Comparison of ENCODE assay signal across 14 cellular contexts in genomic region chr22:31691408-31691807, GRCh38. TPM values are rescaled to one million over a fixed set of nuclear protein-coding genes. Genes with fewer than 3 reads are reported as not detected.
DNase-seq lines count a peak whose midpoint lies in the region; ATAC-seq and TF ChIP-seq lines count a peak whose summit lies in the region.
"Had no signal": no experiment of that assay in that cellular context is flagged by ENCODE, and none has a peak within 500 bp of the region (broad histone marks: within the 10 kb centered on the region; RNA-seq: fewer than 3 reads in every experiment).

No MANE protein-coding gene starts in this region.

- H3K27ac ChIP-seq in CD8-positive, alpha-beta memory T cell (ENCODE audit: low read depth, low read length), result no peak overlapping the region
- no peak overlapping the region for H3K27ac ChIP-seq in left ventricle myocardium inferior (replicated peaks)
- H3K27ac ChIP-seq: KMS-11 had no signal

- POLR2A ChIA-PET in CD8-positive, alpha-beta memory T cell (lab: Charles Lee), result interaction anchor here (0.6 kb wide), 1 partner anchor 43 kb away, joined by 3 read pairs; no protein-coding TSS in a partner anchor
- POLR2A ChIA-PET in activated CD8-positive, alpha-beta T cell treated with anti-CD3 and anti-CD28 coated beads, Interleukin-2, amount 10 ng/mL, durations not matched to agents 7 days and 5 days (lab: Charles Lee), result interaction anchor here (0.6 to 2.5 kb wide), 4 partner anchors 12 to 212 kb away, joined by 3 to 6 read pairs (median 3); no protein-coding TSS in a partner anchor

- H3K9me3 ChIP-seq in CD8-positive, alpha-beta memory T cell (ENCODE audit: low read length), result no peaks in the 10 kb centered on the region
- H3K9me3 ChIP-seq in left ventricle myocardium inferior (replicated peaks), result no peaks in the 10 kb centered on the region

- H3K9me3 Mint-ChIP-seq in activated CD8-positive, alpha-beta memory T cell treated with anti-CD3 and anti-CD28 coated beads, Interleukin-2, amount 10 ng/mL, durations not matched to agents 7 days and 5 days (ENCODE audit: low read depth), result no peaks in the 10 kb centered on the region
- no peaks in the 10 kb centered on the region for H3K9me3 Mint-ChIP-seq in CD8-positive, alpha-beta memory T cell
- H3K9me3 Mint-ChIP-seq in activated CD8-positive, alpha-beta T cell treated with anti-CD3 and anti-CD28 coated beads, Interleukin-2, amount 10 ng/mL, durations not matched to agents 7 days and 5 days (ENCODE audit: insufficient read depth), result no peaks in the 10 kb centered on the region
- no peaks in the 10 kb centered on the region for H3K9me3 Mint-ChIP-seq in stimulated activated effector memory CD8-positive, alpha-beta T cell treated with anti-CD3 and anti-CD28 coated beads, Interleukin-12 subunit alpha, Interleukin-12 subunit beta, amount 100 ng/mL, for 72 hours
- H3K9me3 Mint-ChIP-seq: CD4-positive, CD25-positive, alpha-beta regulatory T cell had no signal

- intact Hi-C loops in left ventricle myocardium inferior (cut with micrococcal nuclease), result no loop called here

- H3K4me3 Mint-ChIP-seq in activated CD8-positive, alpha-beta memory T cell treated with anti-CD3 and anti-CD28 coated beads, Interleukin-2, amount 10 ng/mL, durations not matched to agents 7 days and 5 days, result no peak overlapping the region
- no peak overlapping the region for H3K4me3 Mint-ChIP-seq in CD8-positive, alpha-beta memory T cell
- H3K4me3 Mint-ChIP-seq in activated CD8-positive, alpha-beta T cell treated with anti-CD3 and anti-CD28 coated beads, Interleukin-2, amount 10 ng/mL, durations not matched to agents 7 days and 5 days, result no peak overlapping the region
- no peak overlapping the region for H3K4me3 Mint-ChIP-seq in stimulated activated effector memory CD8-positive, alpha-beta T cell treated with anti-CD3 and anti-CD28 coated beads, Interleukin-12 subunit alpha, Interleukin-12 subunit beta, amount 100 ng/mL, for 72 hours
- H3K4me3 Mint-ChIP-seq: CD4-positive, CD25-positive, alpha-beta regulatory T cell had no signal

- H3K27ac Mint-ChIP-seq in activated CD8-positive, alpha-beta memory T cell treated with anti-CD3 and anti-CD28 coated beads, Interleukin-2, amount 10 ng/mL, durations not matched to agents 7 days and 5 days, result peak overlapping the region; percentile 35
- H3K27ac Mint-ChIP-seq in CD8-positive, alpha-beta memory T cell, result peak overlapping the region in 6 of 8 donors; percentile 48 to 96 (median 72)
- H3K27ac Mint-ChIP-seq in activated CD8-positive, alpha-beta T cell treated with anti-CD3 and anti-CD28 coated beads, Interleukin-2, amount 10 ng/mL, durations not matched to agents 7 days and 5 days, result peak overlapping the region; percentile 66
- no peak overlapping the region for H3K27ac Mint-ChIP-seq in stimulated activated effector memory CD8-positive, alpha-beta T cell treated with anti-CD3 and anti-CD28 coated beads, Interleukin-12 subunit alpha, Interleukin-12 subunit beta, amount 100 ng/mL, for 72 hours

- H3K4me1 Mint-ChIP-seq in activated CD8-positive, alpha-beta memory T cell treated with anti-CD3 and anti-CD28 coated beads, Interleukin-2, amount 10 ng/mL, durations not matched to agents 7 days and 5 days, result peaks cover 44% of the 10 kb centered on the region
- peaks cover 17 to 20% (median 20%) of the 10 kb centered on the region in 3 donors for H3K4me1 Mint-ChIP-seq in CD8-positive, alpha-beta memory T cell
- peaks cover 36% of the 10 kb centered on the region for H3K4me1 Mint-ChIP-seq in activated CD8-positive, alpha-beta T cell treated with anti-CD3 and anti-CD28 coated beads, Interleukin-2, amount 10 ng/mL, durations not matched to agents 7 days and 5 days (ENCODE audit: low read depth)
- peaks cover 16% of the 10 kb centered on the region for H3K4me1 Mint-ChIP-seq in stimulated activated effector memory CD8-positive, alpha-beta T cell treated with anti-CD3 and anti-CD28 coated beads, Interleukin-12 subunit alpha, Interleukin-12 subunit beta, amount 100 ng/mL, for 72 hours

- no peak for ATAC-seq in activated CD8-positive, alpha-beta memory T cell treated with anti-CD3 and anti-CD28 coated beads, Interleukin-2, amount 10 ng/mL, durations not matched to agents 7 days and 5 days
- no peak for ATAC-seq in activated CD8-positive, alpha-beta T cell treated with anti-CD3 and anti-CD28 coated beads, Interleukin-2, amount 10 ng/mL, durations not matched to agents 7 days and 5 days
- peak; percentile 34 for ATAC-seq in stimulated activated effector memory CD8-positive, alpha-beta T cell treated with anti-CD3 and anti-CD28 coated beads, Interleukin-12 subunit alpha, Interleukin-12 subunit beta, amount 100 ng/mL, for 72 hours

- H3K27me3 Mint-ChIP-seq in activated CD8-positive, alpha-beta memory T cell treated with anti-CD3 and anti-CD28 coated beads, Interleukin-2, amount 10 ng/mL, durations not matched to agents 7 days and 5 days, result no peaks in the 10 kb centered on the region
- H3K27me3 Mint-ChIP-seq in CD8-positive, alpha-beta memory T cell, result no peaks in the 10 kb centered on the region
- no peaks in the 10 kb centered on the region for H3K27me3 Mint-ChIP-seq in activated CD8-positive, alpha-beta T cell treated with anti-CD3 and anti-CD28 coated beads, Interleukin-2, amount 10 ng/mL, durations not matched to agents 7 days and 5 days (ENCODE audit: low read depth)
- H3K27me3 Mint-ChIP-seq: CD4-positive, CD25-positive, alpha-beta regulatory T cell had no signal

- peaks cover 8% of the 10 kb centered on the region for H3K4me1 ChIP-seq in CD8-positive, alpha-beta memory T cell (ENCODE audit: insufficient read depth, low read length)
- H3K4me1 ChIP-seq in left ventricle myocardium inferior, result no peaks in the 10 kb centered on the region

- TF ChIP-seq CTCF in left ventricle myocardium inferior (IDR thresholded peaks at IDR 0.05; ENCODE audit: borderline replicate concordance), result no peak

- H3K4me3 ChIP-seq in CD8-positive, alpha-beta memory T cell (ENCODE audit: low read length), result no peak overlapping the region
- H3K4me3 ChIP-seq in left ventricle myocardium inferior, result no peak overlapping the region

- H3K27me3 ChIP-seq in CD8-positive, alpha-beta memory T cell (ENCODE audit: insufficient read depth, low read length, poor library complexity, severe bottlenecking), result no peaks in the 10 kb centered on the region
- no peaks in the 10 kb centered on the region for H3K27me3 ChIP-seq in left ventricle myocardium inferior (ENCODE audit: low read depth)

- H3K36me3 Mint-ChIP-seq in activated CD8-positive, alpha-beta memory T cell treated with anti-CD3 and anti-CD28 coated beads, Interleukin-2, amount 10 ng/mL, durations not matched to agents 7 days and 5 days, result peaks cover 53% of the 10 kb centered on the region
- H3K36me3 Mint-ChIP-seq in CD8-positive, alpha-beta memory T cell, result peaks cover 3 to 54% (median 20%) of the 10 kb centered on the region in 3 donors
- peaks cover 52% of the 10 kb centered on the region for H3K36me3 Mint-ChIP-seq in activated CD8-positive, alpha-beta T cell treated with anti-CD3 and anti-CD28 coated beads, Interleukin-2, amount 10 ng/mL, durations not matched to agents 7 days and 5 days (ENCODE audit: low read depth)
- peaks cover 100% of the 10 kb centered on the region for H3K36me3 Mint-ChIP-seq in stimulated activated effector memory CD8-positive, alpha-beta T cell treated with anti-CD3 and anti-CD28 coated beads, Interleukin-12 subunit alpha, Interleukin-12 subunit beta, amount 100 ng/mL, for 72 hours

- CTCF ChIA-PET in activated CD8-positive, alpha-beta memory T cell treated with anti-CD3 and anti-CD28 coated beads, Interleukin-2, amount 10 ng/mL, durations not matched to agents 7 days and 5 days (lab: Charles Lee), result interaction anchor here (0.8 to 2.9 kb wide), 4 partner anchors 9 to 53 kb away, joined by 3 to 9 read pairs (median 4); no protein-coding TSS in a partner anchor
- CTCF ChIA-PET in CD8-positive, alpha-beta memory T cell (lab: Charles Lee), result interaction anchor here (1.9 kb wide), 1 partner anchor 14 kb away, joined by 6 read pairs; no protein-coding TSS in a partner anchor
- CTCF ChIA-PET in activated CD8-positive, alpha-beta T cell treated with anti-CD3 and anti-CD28 coated beads, Interleukin-2, amount 10 ng/mL, durations not matched to agents 7 days and 5 days (lab: Charles Lee), result interaction anchor here (0.9 to 1.5 kb wide), 3 partner anchors 11 to 279 kb away, joined by 3 to 10 read pairs (median 3); no protein-coding TSS in a partner anchor

- H3K36me3 ChIP-seq in CD8-positive, alpha-beta memory T cell (ENCODE audit: insufficient read depth, low read length), result peaks cover 4% of the 10 kb centered on the region
- peaks cover 78% of the 10 kb centered on the region for H3K36me3 ChIP-seq in left ventricle myocardium inferior

- no peak for DNase-seq in activated CD8-positive, alpha-beta memory T cell treated with anti-CD3 and anti-CD28 coated beads, Interleukin-2, amount 10 ng/mL, durations not matched to agents 7 days and 5 days
- DNase-seq in activated CD8-positive, alpha-beta memory T cell treated with anti-CD3 and anti-CD28 coated beads, Interleukin-2, amount 50 U/mL, for 4 hours, result no peak
- no peak for DNase-seq in CD8-positive, alpha-beta memory T cell
- DNase-seq in activated CD8-positive, alpha-beta T cell treated with anti-CD3 and anti-CD28 coated beads, Interleukin-2, amount 10 ng/mL, durations not matched to agents 7 days and 5 days, result no peak
- no peak for DNase-seq in stimulated activated effector memory CD8-positive, alpha-beta T cell treated with anti-CD3 and anti-CD28 coated beads, Interleukin-12 subunit alpha, Interleukin-12 subunit beta, amount 100 ng/mL, for 72 hours (ENCODE audit: low spot score in 2 of 2)
- no peak for DNase-seq in left ventricle myocardium inferior
- DNase-seq in C1 segment of cervical spinal cord (lab: John Stamatoyannopoulos, UW), result no peak
- DNase-seq: CD4-positive, CD25-positive, alpha-beta regulatory T cell; DMS79; NCI-H1436; NCI-H2029 treated with DMSO at 0.1 percent for 48 hours; NCI-H748 treated with DMSO at 0.1 percent for 48 hours; OCI-M1 had no signal

RNA-seq across cellular contexts. Expression of gene PISD, which starts 29.4 kb away (rescaled TPM):
- 10 to 100 TPM; 34.7 to 40.0 TPM for total RNA-seq in activated CD8-positive, alpha-beta memory T cell treated with anti-CD3 and anti-CD28 coated beads, Interleukin-2, amount 10 ng/mL, durations not matched to agents 7 days and 5 days
- 10 to 100 TPM; 48.1 to 49.6 TPM for total RNA-seq in CD8-positive, alpha-beta memory T cell
- 17.1 TPM for polyA plus RNA-seq in CD8-positive, alpha-beta memory T cell
- 10 to 100 TPM; 28.8 to 29.2 TPM for total RNA-seq in activated CD8-positive, alpha-beta T cell treated with anti-CD3 and anti-CD28 coated beads, Interleukin-2, amount 10 ng/mL, durations not matched to agents 7 days and 5 days
- total RNA-seq in left ventricle myocardium inferior, result 18.1 TPM

RNA-seq across cellular contexts. Expression of gene PRR14L, which starts 58.5 kb away (rescaled TPM):
- total RNA-seq in activated CD8-positive, alpha-beta memory T cell treated with anti-CD3 and anti-CD28 coated beads, Interleukin-2, amount 10 ng/mL, durations not matched to agents 7 days and 5 days, result 10 to 100 TPM; 62.2 to 78.4 TPM
- 10 to 100 TPM; 50.4 to 52.1 TPM for total RNA-seq in CD8-positive, alpha-beta memory T cell
- polyA plus RNA-seq in CD8-positive, alpha-beta memory T cell, result 21.0 TPM
- 10 to 100 TPM; 64.0 to 65.3 TPM for total RNA-seq in activated CD8-positive, alpha-beta T cell treated with anti-CD3 and anti-CD28 coated beads, Interleukin-2, amount 10 ng/mL, durations not matched to agents 7 days and 5 days
- total RNA-seq in left ventricle myocardium inferior, result 14.3 TPM
